In the genomic region with DNA sequence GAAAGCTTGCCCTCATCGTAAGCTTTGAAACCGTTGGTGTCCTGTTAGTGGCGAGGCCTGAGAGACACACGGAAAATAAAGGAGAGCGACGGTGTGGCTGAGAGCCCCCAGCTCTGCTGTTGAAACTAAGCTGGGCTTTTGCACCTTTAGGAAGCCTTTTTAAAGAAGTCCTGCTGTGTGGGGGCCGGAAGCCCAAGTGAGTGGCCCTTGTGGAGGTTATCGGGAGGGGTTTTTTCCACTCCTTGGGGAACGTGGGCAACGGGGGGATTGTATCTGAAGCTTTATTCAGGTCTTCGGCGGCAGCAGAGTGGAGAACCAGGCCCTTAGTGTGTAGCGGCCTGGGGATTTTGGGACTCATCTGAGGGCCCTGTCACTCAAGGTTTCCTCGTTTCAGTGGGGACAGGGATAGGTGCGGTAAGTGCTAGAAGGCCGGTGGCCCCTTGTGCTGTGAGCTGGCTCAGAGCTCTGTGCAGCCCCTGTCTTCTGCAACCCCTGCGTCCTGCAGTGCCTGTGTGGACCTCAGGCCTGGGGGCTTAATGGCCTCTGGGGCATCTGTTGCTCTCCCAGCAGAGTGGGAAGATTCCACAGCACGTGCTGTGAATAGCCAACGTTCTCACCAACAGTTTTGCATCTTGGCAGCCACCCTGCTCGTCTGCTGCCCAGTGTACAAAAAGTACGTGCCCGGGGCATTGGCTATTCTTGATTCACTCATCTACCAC, we compare ENCODE assay signal across 15 cellular contexts. TPM values are rescaled to one million over a fixed set of nuclear protein-coding genes. Genes with fewer than 3 reads are reported as not detected.
DNase-seq lines count a peak whose midpoint lies in the region; ATAC-seq and TF ChIP-seq lines count a peak whose summit lies in the region.
"Had no signal": no experiment of that assay in that cellular context is flagged by ENCODE, and none has a peak within 500 bp of the region (broad histone marks: within the 10 kb centered on the region; RNA-seq: fewer than 3 reads in every experiment).

No MANE protein-coding gene starts in this region.

- 4% methylated on average over 22 of the region's 22 CpGs for WGBS in aorta, 2 donors

- H3K4me1 Mint-ChIP-seq in natural killer cell treated with Interleukin-12 subunit alpha and Interleukin-12 subunit beta and Interleukin-15 and Interleukin-18, amount 100 ng/mL, for 72 hours (ENCODE audit: low read depth in 2 of 2) = peaks cover 0 to 3% of the 10 kb centered on the region in 2 donors
- H3K4me1 Mint-ChIP-seq in natural killer cell = peaks cover 0 to 4% of the 10 kb centered on the region in 2 donors
- peaks cover 41% of the 10 kb centered on the region for H3K4me1 Mint-ChIP-seq in mesothelial cell of epicardium

- H3K27ac Mint-ChIP-seq in natural killer cell treated with Interleukin-12 subunit alpha and Interleukin-12 subunit beta and Interleukin-15 and Interleukin-18, amount 100 ng/mL, for 72 hours = no peak overlapping the region
- H3K27ac Mint-ChIP-seq in natural killer cell (no peak overlapping the region), mesothelial cell of epicardium (peak overlapping the region; percentile 76)
- H3K27ac Mint-ChIP-seq: activated naive CD8-positive, alpha-beta T cell treated with anti-CD3 and anti-CD28 coated beads for 36 hours had no signal

- no peak overlapping the region for H3K4me3 Mint-ChIP-seq in natural killer cell treated with Interleukin-12 subunit alpha and Interleukin-12 subunit beta and Interleukin-15 and Interleukin-18, amount 100 ng/mL, for 72 hours
- no peak overlapping the region for H3K4me3 Mint-ChIP-seq in natural killer cell
- H3K4me3 Mint-ChIP-seq in mesothelial cell of epicardium = peak overlapping the region; percentile 63
- H3K4me3 Mint-ChIP-seq: activated naive CD8-positive, alpha-beta T cell treated with anti-CD3 and anti-CD28 coated beads for 36 hours had no signal

- peaks cover 30 to 42% of the 10 kb centered on the region in 2 donors for H3K27me3 Mint-ChIP-seq in natural killer cell treated with Interleukin-12 subunit alpha and Interleukin-12 subunit beta and Interleukin-15 and Interleukin-18, amount 100 ng/mL, for 72 hours
- H3K27me3 Mint-ChIP-seq in natural killer cell (ENCODE audit: low read depth in 2 of 2) (peaks cover 38 to 41% of the 10 kb centered on the region in 2 donors), mesothelial cell of epicardium (ENCODE audit: low read depth) (peaks cover 75% of the 10 kb centered on the region)

- H3K4me3 ChIP-seq in coronary artery (peak overlapping the region; percentile 90), aorta (ENCODE audit: low read length in 2 of 2) (peak overlapping the region; percentile 85 to 98)
- H3K4me3 ChIP-seq: uterus had no signal

- TF ChIP-seq CTCF in natural killer cell (IDR thresholded peaks at IDR 0.05) (no peak), coronary artery (IDR thresholded peaks at IDR 0.05) (no peak), mesothelial cell of epicardium (IDR thresholded peaks at IDR 0.05; ENCODE audit: unreplicated experiment) (no peak)

- intact Hi-C loops in natural killer cell (cut with micrococcal nuclease) (no loop called here), aorta (cut with DNase I) (loop anchor here in 1 of 2 donors (5.0 to 10.0 kb wide), 3 partner anchors 171 to 363 kb away; no protein-coding TSS in a partner anchor), posterior vena cava (cut with DNase I) (loop anchor here in 1 of 2 donors (5.0 kb wide), 1 partner anchor 191 kb away; no protein-coding TSS in a partner anchor)

- peak overlapping the region; percentile 98 for H3K27ac ChIP-seq in coronary artery
- peak overlapping the region; percentile 90 to 92 for H3K27ac ChIP-seq in aorta (ENCODE audit: low read depth in 1 of 2, low read length in 2 of 2)
- H3K27ac ChIP-seq: uterus had no signal

- H3K9me3 Mint-ChIP-seq in natural killer cell treated with Interleukin-12 subunit alpha and Interleukin-12 subunit beta and Interleukin-15 and Interleukin-18, amount 100 ng/mL, for 72 hours = no peaks in the 10 kb centered on the region
- H3K9me3 Mint-ChIP-seq in natural killer cell = no peaks in the 10 kb centered on the region
- no peaks in the 10 kb centered on the region for H3K9me3 Mint-ChIP-seq in mesothelial cell of epicardium
- H3K9me3 Mint-ChIP-seq: activated naive CD8-positive, alpha-beta T cell treated with anti-CD3 and anti-CD28 coated beads for 36 hours had no signal

- no peaks in the 10 kb centered on the region for H3K36me3 Mint-ChIP-seq in natural killer cell treated with Interleukin-12 subunit alpha and Interleukin-12 subunit beta and Interleukin-15 and Interleukin-18, amount 100 ng/mL, for 72 hours
- no peaks in the 10 kb centered on the region for H3K36me3 Mint-ChIP-seq in natural killer cell
- peaks cover 6% of the 10 kb centered on the region for H3K36me3 Mint-ChIP-seq in mesothelial cell of epicardium
- H3K36me3 Mint-ChIP-seq: activated naive CD8-positive, alpha-beta T cell treated with anti-CD3 and anti-CD28 coated beads for 36 hours had no signal

- no peaks in the 10 kb centered on the region for H3K27me3 ChIP-seq in aorta (ENCODE audit: control insufficient read depth in 1 of 2, insufficient read depth in 2 of 2, low read length in 1 of 2)

- no peak for ATAC-seq in natural killer cell treated with Interleukin-12 subunit alpha and Interleukin-12 subunit beta and Interleukin-15 and Interleukin-18, amount 100 ng/mL, for 72 hours
- ATAC-seq in natural killer cell (no peak), aorta (ENCODE audit: low FRiP score) (no peak), GM21619 (IDR thresholded peaks at IDR 0.05; ENCODE audit: unreplicated experiment) (no peak), HG03432 (IDR thresholded peaks at IDR 0.05; ENCODE audit: unreplicated experiment) (no peak)

- peak; percentile 44 for DNase-seq in natural killer cell treated with Interleukin-12 subunit alpha and Interleukin-12 subunit beta and Interleukin-15 and Interleukin-18, amount 100 ng/mL, for 72 hours (ENCODE audit: low spot score)
- DNase-seq in natural killer cell = no peak
- DNase-seq in coronary artery (ENCODE audit: low spot score) = peak; percentile 71
- no peak for DNase-seq in mesothelial cell of epicardium (ENCODE audit: low spot score in 2 of 2, unreplicated experiment in 2 of 2)
- DNase-seq in aorta = no peak
- no peak for DNase-seq in posterior vena cava (ENCODE audit: low spot score)
- DNase-seq: activated naive CD8-positive, alpha-beta T cell treated with anti-CD3 and anti-CD28 coated beads for 36 hours; activated T-cell treated with anti-CD3 and anti-CD28 coated beads for 4 hours; NCI-H1417 treated with DMSO at 0.1 percent for 48 hours; NCI-H446 treated with DMSO at 0.1 percent for 48 hours; occipital lobe; T-helper 2 cell; uterus had no signal

- no peaks in the 10 kb centered on the region for H3K9me3 ChIP-seq in aorta (ENCODE audit: control insufficient read depth, low read length)
- H3K9me3 ChIP-seq: uterus had no signal

- no peaks in the 10 kb centered on the region for H3K36me3 ChIP-seq in aorta (ENCODE audit: control insufficient read depth in 1 of 2, insufficient read depth in 2 of 2, low read length in 1 of 2)
- H3K36me3 ChIP-seq: uterus had no signal

- H3K4me1 ChIP-seq in aorta (ENCODE audit: control insufficient read depth in 1 of 2, insufficient read depth in 2 of 2, low read length in 2 of 2) = no peaks in the 10 kb centered on the region
- H3K4me1 ChIP-seq: uterus had no signal

RNA-seq across cellular contexts. Expression of gene FOXC2, which starts 4.7 kb away (rescaled TPM):
- total RNA-seq in natural killer cell treated with Interleukin-12 subunit alpha and Interleukin-12 subunit beta and Interleukin-15 and Interleukin-18, amount 100 ng/mL, for 72 hours = not detected
- total RNA-seq in natural killer cell (under 1 TPM in 1 of 3 donors, not detected in 2; 0.14 TPM), mesothelial cell of epicardium (10.4 to 12.3 TPM (median 11.7 TPM) in 3 replicates), aorta (10 to 100 TPM; 29.0 to 45.4 TPM), posterior vena cava (10 to 100 TPM; 11.9 to 12.2 TPM)
- 10 to 100 TPM in 1 of 2 donors, 1 to 10 TPM in 1; 8.6 to 22.8 TPM for polyA plus RNA-seq in aorta
- total RNA-seq: activated naive CD8-positive, alpha-beta T cell treated with anti-CD3 and anti-CD28 coated beads for 36 hours had no signal

RNA-seq across cellular contexts. Expression of gene FOXL1, which starts 7.0 kb away (rescaled TPM):
- not detected for total RNA-seq in natural killer cell treated with Interleukin-12 subunit alpha and Interleukin-12 subunit beta and Interleukin-15 and Interleukin-18, amount 100 ng/mL, for 72 hours
- under 1 TPM in 1 of 3 donors, not detected in 2; 0.10 TPM for total RNA-seq in natural killer cell
- total RNA-seq in mesothelial cell of epicardium = 2.5 to 3.2 TPM (median 2.5 TPM) in 3 replicates
- 10 to 100 TPM; 23.8 to 34.4 TPM for total RNA-seq in aorta
- 10 to 100 TPM in 1 of 2 donors, 1 to 10 TPM in 1; 4.3 to 11.9 TPM for polyA plus RNA-seq in aorta
- total RNA-seq in posterior vena cava = 1 to 10 TPM; 7.5 to 8.9 TPM
- total RNA-seq: activated naive CD8-positive, alpha-beta T cell treated with anti-CD3 and anti-CD28 coated beads for 36 hours had no signal

RNA-seq across cellular contexts. Expression of gene MTHFSD, which starts 16.3 kb away (rescaled TPM):
- 10 to 100 TPM; 24.3 to 32.8 TPM for total RNA-seq in natural killer cell treated with Interleukin-12 subunit alpha and Interleukin-12 subunit beta and Interleukin-15 and Interleukin-18, amount 100 ng/mL, for 72 hours
- total RNA-seq in natural killer cell = 10 to 100 TPM; 14.3 to 22.0 (median 16.9) TPM
- 21.0 to 27.4 TPM (median 23.1 TPM) in 3 replicates for total RNA-seq in mesothelial cell of epicardium
- 10 to 100 TPM; 14.0 to 23.1 TPM for total RNA-seq in aorta
- 10 to 100 TPM in 1 of 2 donors, 1 to 10 TPM in 1; 2.3 to 13.2 TPM for polyA plus RNA-seq in aorta
- 10 to 100 TPM; 11.8 to 14.1 TPM for total RNA-seq in posterior vena cava

Comparison
In these comparisons a context has a peak if more than half of its experiments do, and no peak if none do; other contexts are left out.
1. DNase-seq: peak in natural killer cell treated with Interleukin-12 subunit alpha and Interleukin-12 subunit beta and Interleukin-15 and Interleukin-18, amount 100 ng/mL, for 72 hours (single experiment) and coronary artery (single experiment); none in natural killer cell (single experiment), mesothelial cell of epicardium (0 of 2), aorta (0 of 2) and posterior vena cava (single experiment).